ENCODE assay signal across 23 cellular contexts in genomic region chr6:145017051-145017450, GRCh38.
"Had no signal": no experiment of that assay in that cellular context is flagged by ENCODE, and none has a peak within 500 bp of the region (broad histone marks: within the 10 kb centered on the region; RNA-seq: fewer than 3 reads in every experiment).

No MANE protein-coding gene starts in this region.

- H3K36me3 Mint-ChIP-seq: activated CD4-positive, alpha-beta memory T cell treated with anti-CD3 and anti-CD28 coated beads for 36 hours had no signal

- DNase-seq: activated CD4-positive, alpha-beta memory T cell treated with anti-CD3 and anti-CD28 coated beads for 36 hours; activated CD4-positive, alpha-beta T cell treated with anti-CD3 and anti-CD28 coated beads for 48 hours; activated CD4-positive, CD25-positive, alpha-beta regulatory T cell treated with anti-CD3 and anti-CD28 coated beads, Interleukin-2, amount 50 U/mL, for 72 hours; activated CD8-positive, alpha-beta memory T cell treated with anti-CD3 and anti-CD28 coated beads, Interleukin-2, amount 50 U/mL, for 4 hours; activated naive CD4-positive, alpha-beta T cell treated with anti-CD3 and anti-CD28 coated beads, Interleukin-2, amount 50 U/mL, for 16 hours; amygdala; brain microvascular endothelial cell; Karpas-422; MM.1S; NCI-H1105; NCI-H1436; NCI-H1694 treated with DMSO at 0.1 percent for 48 hours; NCI-H2029 treated with DMSO at 0.1 percent for 48 hours; NCI-H345; NCI-H510A; NCI-H526 treated with DMSO at 0.1 percent for 48 hours; NCI-H82; SHP77 had no signal

- H3K4me3 ChIP-seq: cardiac muscle cell, K562 had no signal

- H3K27ac Mint-ChIP-seq: activated CD4-positive, alpha-beta memory T cell treated with anti-CD3 and anti-CD28 coated beads for 36 hours; T-helper 1 cell treated with Interleukin-12 subunit alpha and Interleukin-12 subunit beta and Interleukin-4 antibody, amounts not matched to agents 30 μg/mL and 1 μg/mL, for 36 hours had no signal

- H3K4me3 Mint-ChIP-seq: activated CD4-positive, alpha-beta memory T cell treated with anti-CD3 and anti-CD28 coated beads for 36 hours; T-helper 1 cell treated with Interleukin-12 subunit alpha and Interleukin-12 subunit beta and Interleukin-4 antibody, amounts not matched to agents 30 μg/mL and 1 μg/mL, for 36 hours had no signal

- FAIRE-seq: K562, RCC 7860 had no signal

- H3K9me3 Mint-ChIP-seq: activated CD4-positive, alpha-beta memory T cell treated with anti-CD3 and anti-CD28 coated beads for 36 hours; T-helper 1 cell treated with Interleukin-12 subunit alpha and Interleukin-12 subunit beta and Interleukin-4 antibody, amounts not matched to agents 30 μg/mL and 1 μg/mL, for 36 hours had no signal

- ATAC-seq: K562, PC-3 had no signal

- H3K27ac ChIP-seq: brain microvascular endothelial cell, cardiac muscle cell had no signal

- H3K27me3 ChIP-seq: brain microvascular endothelial cell, cardiac muscle cell had no signal

- H3K36me3 ChIP-seq: brain microvascular endothelial cell, cardiac muscle cell had no signal
